19 cellular contexts compared by ENCODE assay signal in genomic region chr4:82124365-82124764, GRCh38.
DNase-seq lines count a peak whose midpoint lies in the region; FAIRE-seq and TF ChIP-seq lines count a peak whose summit lies in the region.
"Had no signal": no experiment of that assay in that cellular context is flagged by ENCODE, and none has a peak within 500 bp of the region (broad histone marks: within the 10 kb centered on the region; RNA-seq: fewer than 3 reads in every experiment).

No MANE protein-coding gene starts in this region.

- no peaks in the 10 kb centered on the region for H3K36me3 Mint-ChIP-seq in MCF 10A (ENCODE audit: insufficient read depth, unreplicated experiment)
- H3K36me3 Mint-ChIP-seq: CD4-positive, alpha-beta memory T cell; T-cell had no signal

- DNase-seq in MCF 10A (ENCODE audit: unreplicated experiment) (peak; percentile 28), breast epithelium (ENCODE audit: low spot score in 2 of 2) (no peak), OCI-M1 (lab: John Stamatoyannopoulos, UW) (peak; percentile 42), epithelial cell of esophagus (ENCODE audit: low read depth) (peak; percentile 32), dorsolateral prefrontal cortex (no peak), frontal cortex (ENCODE audit: low spot score in 2 of 2) (no peak), NCI-H1930 (lab: John Stamatoyannopoulos, UW) (no peak)
- DNase-seq in activated CD4-positive, alpha-beta T cell treated with anti-CD3 and anti-CD28 coated beads for 1 hour, result no peak
- DNase-seq: GM23248, MV-4-11, NCI-H187, NCI-H2171, NCI-H446 treated with DMSO at 0.1 percent for 48 hours, NCI-H774 had no signal

- FAIRE-seq in frontal cortex (lab: Jason Lieb, UNC), result no peak
- FAIRE-seq: A204.1, D721Med had no signal

- no TSS peak for BruUV-seq in MCF 10A (replicated peaks; lab: Mats Ljungman, UMichigan)

- H3K9me3 Mint-ChIP-seq in MCF 10A (ENCODE audit: unreplicated experiment), result no peaks in the 10 kb centered on the region
- H3K9me3 Mint-ChIP-seq: T-cell had no signal

- H3K4me1 Mint-ChIP-seq in MCF 10A (ENCODE audit: insufficient read depth, unreplicated experiment), result no peaks in the 10 kb centered on the region
- H3K4me1 Mint-ChIP-seq: B cell had no signal

- H3K4me3 ChIP-seq in breast epithelium, result no peak overlapping the region
- H3K4me3 ChIP-seq in epithelial cell of esophagus (ENCODE audit: low read length), result no peak overlapping the region
- no peak overlapping the region for H3K4me3 ChIP-seq in dorsolateral prefrontal cortex
- H3K4me3 ChIP-seq: GM23248 had no signal

- TF ChIP-seq CTCF in MCF 10A (IDR thresholded peaks at IDR 0.05; ENCODE audit: unreplicated experiment), result no peak
- no peak for TF ChIP-seq CTCF in breast epithelium (IDR thresholded peaks at IDR 0.05)
- no peak for TF ChIP-seq CTCF in epithelial cell of esophagus (IDR thresholded peaks at IDR 0.05; ENCODE audit: insufficient read depth, low read depth, low read length, missing control alignments)
- TF ChIP-seq CTCF in dorsolateral prefrontal cortex (IDR thresholded peaks at IDR 0.05 in 54 of 56, conservative IDR thresholded peaks at IDR 0.05 in 2 of 56; ENCODE audit: low read depth in 1 of 56, partially characterized antibody in 56 of 56), result no peak

- H3K27ac ChIP-seq in breast epithelium (no peak overlapping the region), dorsolateral prefrontal cortex (no peak overlapping the region)
- H3K27ac ChIP-seq: GM23248 had no signal

- H3K27me3 ChIP-seq in breast epithelium (no peaks in the 10 kb centered on the region), dorsolateral prefrontal cortex (no peaks in the 10 kb centered on the region)

- H3K27me3 Mint-ChIP-seq in MCF 10A (ENCODE audit: insufficient read depth, unreplicated experiment), result no peaks in the 10 kb centered on the region

- H3K36me3 ChIP-seq in breast epithelium, result no peaks in the 10 kb centered on the region

- intact Hi-C loops in MCF 10A (cut with micrococcal nuclease), result no loop called here
- intact Hi-C loops in breast epithelium (cut with DNase I; ENCODE audit: low total_unique reads), result no loop called here
- intact Hi-C loops in dorsolateral prefrontal cortex (cut with DNase I), result no loop called here

- H3K27ac Mint-ChIP-seq in MCF 10A (ENCODE audit: low read depth, unreplicated experiment), result peak overlapping the region; percentile 23
- H3K27ac Mint-ChIP-seq: B cell had no signal

- no peaks in the 10 kb centered on the region for H3K9me3 ChIP-seq in breast epithelium

- CTCF ChIA-PET in MCF 10A (lab: Yijun Ruan, JAX), result interaction anchor here (0.6 to 1.4 kb wide), 2 partner anchors 14 to 557 kb away, joined by 3 read pairs; no protein-coding TSS in a partner anchor

- POLR2A ChIA-PET in MCF 10A (lab: Yijun Ruan, JAX), result interaction anchor here (0.9 kb wide), 1 partner anchor 80 kb away, joined by 3 read pairs; no protein-coding TSS in a partner anchor

- H3K4me3 Mint-ChIP-seq in MCF 10A (ENCODE audit: unreplicated experiment), result no peak overlapping the region
- H3K4me3 Mint-ChIP-seq: B cell; CD4-positive, alpha-beta memory T cell; T-cell had no signal

- H3K4me1 ChIP-seq in breast epithelium, result no peaks in the 10 kb centered on the region

- TF ChIP-seq POLR2A in breast epithelium (IDR thresholded peaks at IDR 0.05), result no peak

Comparison
In these comparisons a context has a peak if more than half of its experiments do, and no peak if none do; other contexts are left out.
1. DNase-seq: peak in MCF 10A (single experiment), OCI-M1 (single experiment) and epithelial cell of esophagus (single experiment); none in breast epithelium (0 of 2), dorsolateral prefrontal cortex (0 of 10), frontal cortex (0 of 2), activated CD4-positive, alpha-beta T cell treated with anti-CD3 and anti-CD28 coated beads for 1 hour (single experiment) and NCI-H1930 (0 of 2).